ENCODE assay signal across 8 cellular contexts in the genomic region with DNA sequence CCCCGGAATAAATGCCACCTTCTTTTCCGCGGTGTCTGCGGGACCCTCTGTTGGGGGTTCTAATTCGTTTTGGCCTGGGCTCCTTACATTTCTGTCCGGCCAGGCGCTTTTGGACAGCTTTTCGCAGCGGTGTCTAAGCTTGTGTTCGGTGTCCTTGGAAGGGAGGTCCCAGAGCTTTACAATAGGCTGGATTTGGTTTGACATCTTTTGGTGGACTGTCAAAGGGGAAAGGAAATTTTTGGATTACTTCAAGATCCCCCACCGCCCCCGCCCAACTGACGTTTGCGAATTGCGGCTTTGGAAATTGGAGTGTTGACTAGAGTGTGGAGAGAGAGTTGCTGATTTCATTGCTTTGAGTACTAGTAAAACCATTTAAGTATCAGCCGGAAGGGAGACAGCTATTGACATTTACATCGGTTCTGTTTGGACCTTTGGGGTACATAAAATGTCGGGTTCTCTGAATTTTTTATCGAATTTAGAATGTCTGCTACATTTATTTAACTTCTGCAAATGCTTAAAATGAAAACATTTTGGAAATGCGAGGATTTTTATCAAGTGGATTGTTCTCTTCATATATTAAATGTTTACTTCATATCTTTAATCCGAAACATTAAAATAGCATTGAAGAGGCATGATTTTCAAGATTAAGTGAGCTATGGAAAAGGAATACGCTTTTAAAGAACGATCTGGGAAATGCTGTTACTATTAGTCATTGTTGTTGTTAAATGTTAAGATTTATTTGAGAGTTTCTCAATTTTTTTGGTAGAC. TPM values are rescaled to one million over a fixed set of nuclear protein-coding genes. Genes with fewer than 3 reads are reported as not detected.
DNase-seq lines count a peak whose midpoint lies in the region; ATAC-seq lines count a peak whose summit lies in the region.

No MANE protein-coding gene starts in this region.

- intact Hi-C loops in activated CD4-positive, alpha-beta memory T cell treated with anti-CD3 and anti-CD28 coated beads for 36 hours (cut with micrococcal nuclease), result loop anchor here (2.0 to 10.0 kb wide), 4 partner anchors 37 to 547 kb away; partner anchors contain the start of genes ANKHD1, SRA1 and UBE2D2

- POLR2A ChIA-PET in activated CD4-positive, alpha-beta memory T cell treated with anti-CD3 and anti-CD28 coated beads for 36 hours (lab: Charles Lee), result interaction anchor here (1.3 kb wide), 1 partner anchor 37 kb away, joined by 4 read pairs; no protein-coding TSS in a partner anchor

- peak overlapping the region; percentile 87 for H3K4me3 Mint-ChIP-seq in T-helper 1 cell treated with Interleukin-12 subunit alpha and Interleukin-12 subunit beta and Interleukin-4 antibody, amounts not matched to agents 30 μg/mL and 1 μg/mL, for 36 hours
- H3K4me3 Mint-ChIP-seq in activated CD4-positive, alpha-beta memory T cell treated with anti-CD3 and anti-CD28 coated beads for 36 hours, result peak overlapping the region; percentile 98

- H3K4me1 ChIP-seq in iPS-18a (ENCODE audit: control insufficient read depth, low read depth, low read length) (peaks cover 16% of the 10 kb centered on the region), subcutaneous abdominal adipose tissue (ENCODE audit: control insufficient read depth in 5 of 5, insufficient read depth in 5 of 5, low read length in 5 of 5) (peaks cover 8 to 56% (median 48%) of the 10 kb centered on the region in 5 donors)

- no peaks in the 10 kb centered on the region for H3K9me3 ChIP-seq in iPS-18a (ENCODE audit: control insufficient read depth, low read depth, low read length)
- H3K9me3 ChIP-seq in subcutaneous abdominal adipose tissue (ENCODE audit: control insufficient read depth in 5 of 5, low read length in 5 of 5), result no peaks in the 10 kb centered on the region

- H3K9ac ChIP-seq in iPS-18a (ENCODE audit: low read length) (no peak overlapping the region), subcutaneous abdominal adipose tissue (ENCODE audit: low read length in 5 of 5) (peak overlapping the region in 4 of 5 donors; percentile 52 to 92 (median 74))

- H3K27ac ChIP-seq in iPS-18a (ENCODE audit: low read length) (no peak overlapping the region), subcutaneous abdominal adipose tissue (ENCODE audit: low read depth, low read length) (peak overlapping the region; percentile 96)

- H3K36me3 ChIP-seq in iPS-18a (ENCODE audit: control insufficient read depth, low read depth, low read length) (no peaks in the 10 kb centered on the region), subcutaneous abdominal adipose tissue (ENCODE audit: control insufficient read depth in 5 of 5, insufficient read depth in 5 of 5, low read length in 5 of 5) (no peaks in the 10 kb centered on the region)

- DNase-seq in T-helper 1 cell (no peak), NCI-H1105 (lab: John Stamatoyannopoulos, UW) (no peak)
- DNase-seq in activated CD4-positive, alpha-beta memory T cell treated with anti-CD3 and anti-CD28 coated beads for 36 hours, result peak; percentile 19

- ATAC-seq in GM21515 (IDR thresholded peaks at IDR 0.05; ENCODE audit: unreplicated experiment) (no peak), HG03571 (IDR thresholded peaks at IDR 0.05; ENCODE audit: unreplicated experiment) (no peak)

- CTCF ChIA-PET in activated CD4-positive, alpha-beta memory T cell treated with anti-CD3 and anti-CD28 coated beads for 36 hours (lab: Charles Lee), result interaction anchor here (0.6 to 2.5 kb wide), 5 partner anchors 9 to 36 kb away, joined by 3 to 11 read pairs (median 5); no protein-coding TSS in a partner anchor

- peaks cover 86% of the 10 kb centered on the region for H3K27me3 ChIP-seq in iPS-18a (ENCODE audit: control insufficient read depth, insufficient read depth, low read length)
- H3K27me3 ChIP-seq in subcutaneous abdominal adipose tissue (ENCODE audit: control insufficient read depth in 5 of 5, insufficient read depth in 4 of 5, low read length in 5 of 5), result peaks cover 0 to 4% (median 0%) of the 10 kb centered on the region in 5 donors

- peak overlapping the region; percentile 10 for H3K27ac Mint-ChIP-seq in T-helper 1 cell treated with Interleukin-12 subunit alpha and Interleukin-12 subunit beta and Interleukin-4 antibody, amounts not matched to agents 30 μg/mL and 1 μg/mL, for 36 hours
- H3K27ac Mint-ChIP-seq in activated CD4-positive, alpha-beta memory T cell treated with anti-CD3 and anti-CD28 coated beads for 36 hours, result peak overlapping the region; percentile 94

- peaks cover 36% of the 10 kb centered on the region for H3K4me1 Mint-ChIP-seq in T-helper 1 cell treated with Interleukin-12 subunit alpha and Interleukin-12 subunit beta and Interleukin-4 antibody, amounts not matched to agents 30 μg/mL and 1 μg/mL, for 36 hours (ENCODE audit: low read depth)
- H3K4me1 Mint-ChIP-seq in activated CD4-positive, alpha-beta memory T cell treated with anti-CD3 and anti-CD28 coated beads for 36 hours (ENCODE audit: low read depth), result peaks cover 51% of the 10 kb centered on the region

- peaks cover 4% of the 10 kb centered on the region for H3K36me3 Mint-ChIP-seq in T-helper 1 cell treated with Interleukin-12 subunit alpha and Interleukin-12 subunit beta and Interleukin-4 antibody, amounts not matched to agents 30 μg/mL and 1 μg/mL, for 36 hours (ENCODE audit: low read depth)
- H3K36me3 Mint-ChIP-seq in activated CD4-positive, alpha-beta memory T cell treated with anti-CD3 and anti-CD28 coated beads for 36 hours, result peaks cover 3% of the 10 kb centered on the region

- H3K4me3 ChIP-seq in iPS-18a (ENCODE audit: low read length) (peak overlapping the region; percentile 57), subcutaneous abdominal adipose tissue (ENCODE audit: low read depth in 1 of 5, low read length in 5 of 5) (peak overlapping the region; percentile 80 to 94 (median 83))

- H3K9me3 Mint-ChIP-seq in T-helper 1 cell treated with Interleukin-12 subunit alpha and Interleukin-12 subunit beta and Interleukin-4 antibody, amounts not matched to agents 30 μg/mL and 1 μg/mL, for 36 hours, result no peaks in the 10 kb centered on the region
- no peaks in the 10 kb centered on the region for H3K9me3 Mint-ChIP-seq in activated CD4-positive, alpha-beta memory T cell treated with anti-CD3 and anti-CD28 coated beads for 36 hours

- peaks cover 72% of the 10 kb centered on the region for H3K27me3 Mint-ChIP-seq in T-helper 1 cell treated with Interleukin-12 subunit alpha and Interleukin-12 subunit beta and Interleukin-4 antibody, amounts not matched to agents 30 μg/mL and 1 μg/mL, for 36 hours (ENCODE audit: low read depth)
- H3K27me3 Mint-ChIP-seq in activated CD4-positive, alpha-beta memory T cell treated with anti-CD3 and anti-CD28 coated beads for 36 hours, result no peaks in the 10 kb centered on the region

RNA-seq across cellular contexts. Expression of gene PURA, which starts 4.7 kb away (rescaled TPM):
- total RNA-seq in activated CD4-positive, alpha-beta memory T cell treated with anti-CD3 and anti-CD28 coated beads for 36 hours, result 10 to 100 TPM; 12.0 to 12.3 TPM

RNA-seq across cellular contexts. Expression of gene IGIP, which starts 16.5 kb away (rescaled TPM):
- 1 to 10 TPM; 2.2 to 2.3 TPM for total RNA-seq in activated CD4-positive, alpha-beta memory T cell treated with anti-CD3 and anti-CD28 coated beads for 36 hours
